ENCODE assay signal across 9 cellular contexts in the genomic region with DNA sequence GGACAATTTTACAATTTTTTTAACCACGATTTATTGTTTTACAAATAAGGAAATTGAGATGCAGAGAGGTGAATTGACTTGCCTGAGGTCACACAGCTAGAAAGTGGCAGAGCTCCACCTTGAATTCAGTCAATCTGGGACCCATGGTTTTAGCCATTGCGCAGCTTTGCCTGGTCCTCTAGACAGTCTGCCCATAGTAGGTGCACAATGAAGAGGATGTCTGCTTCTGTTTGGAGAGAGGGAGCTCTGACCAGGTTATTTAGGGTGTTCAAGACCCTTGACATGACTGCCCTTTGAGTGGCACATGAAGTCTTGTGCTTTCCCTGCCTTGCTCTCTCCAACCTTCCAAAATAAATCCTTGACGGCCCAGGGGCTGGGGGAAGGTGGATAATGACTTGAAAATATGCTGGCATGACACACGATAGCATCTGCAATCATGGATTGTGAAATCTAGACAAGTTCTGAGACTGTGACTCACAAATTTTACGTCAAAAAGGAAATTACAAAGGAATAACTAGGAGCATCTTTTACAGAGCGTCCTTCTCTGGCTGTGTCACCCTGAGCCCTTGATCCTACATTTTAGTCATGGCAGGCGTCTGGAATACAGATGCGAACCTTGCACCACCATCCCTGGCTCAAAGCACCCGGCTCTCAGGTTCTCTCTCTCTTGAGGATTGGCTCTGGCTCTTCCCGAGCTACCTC. TPM values are rescaled to one million over a fixed set of nuclear protein-coding genes. Genes with fewer than 3 reads are reported as not detected.
DNase-seq lines count a peak whose midpoint lies in the region; ATAC-seq and TF ChIP-seq lines count a peak whose summit lies in the region.
"Had no signal": no experiment of that assay in that cellular context is flagged by ENCODE, and none has a peak within 500 bp of the region (broad histone marks: within the 10 kb centered on the region; RNA-seq: fewer than 3 reads in every experiment).

No MANE protein-coding gene starts in this region.

- no peaks in the 10 kb centered on the region for H3K36me3 ChIP-seq in HCT116 (ENCODE audit: control insufficient read depth in 1 of 2, insufficient read depth in 2 of 2, low read length in 2 of 2)
- no peaks in the 10 kb centered on the region for H3K36me3 ChIP-seq in SK-N-SH (replicated peaks in 1 of 2; ENCODE audit: control insufficient read depth in 1 of 2, insufficient read depth in 2 of 2, low read length in 1 of 2)
- H3K36me3 ChIP-seq in thoracic aorta = no peaks in the 10 kb centered on the region

- CTCF ChIA-PET in HCT116 (lab: Charles Lee) = no interaction called here
- CTCF ChIA-PET in SK-N-SH (lab: Yijun Ruan, JAX) = interaction anchor here (0.7 to 2.7 kb wide), 4 partner anchors 8 to 50 kb away, joined by 3 to 11 read pairs (median 4); no protein-coding TSS in a partner anchor

- BruUV-seq in HCT116 (replicated peaks; lab: Mats Ljungman, UMichigan) = no TSS peak

- 21% methylated on average over 10 of the region's 10 CpGs for WGBS in SK-N-SH (ENCODE audit: low lambda C conversion rate)

- H3K9me2 ChIP-seq in HCT116 (ENCODE audit: insufficient read depth) (no peaks in the 10 kb centered on the region), SK-N-SH (no peaks in the 10 kb centered on the region)

- TF ChIP-seq CTCF in HCT116 (IDR thresholded peaks at IDR 0.05 in 2 of 3, conservative IDR thresholded peaks at IDR 0.05 in 1 of 3; ENCODE audit: borderline replicate concordance in 1 of 3, insufficient read depth in 1 of 3, low read depth in 2 of 3, low read length in 2 of 3) = no peak
- TF ChIP-seq CTCF in SK-N-SH (IDR thresholded peaks at IDR 0.05) = no peak
- no peak for TF ChIP-seq CTCF in thoracic aorta (IDR thresholded peaks at IDR 0.05)

- DNase-seq in HCT116 (ENCODE audit: low read depth, low spot score) = no peak
- no peak for DNase-seq in SK-N-SH
- DNase-seq in glomerular visceral epithelial cell (ENCODE audit: extremely low spot score) = peak; percentile 72
- DNase-seq in thoracic aorta (ENCODE audit: low spot score) = no peak
- DNase-seq in T-helper 1 cell = no peak
- no peak for DNase-seq in NCI-H345 (lab: John Stamatoyannopoulos, UW)
- DNase-seq: activated B cell treated with CpG ODN at 0.5 μM for 24 hours, NCI-H2107 had no signal

- POLR2A ChIA-PET in HCT116 (lab: Charles Lee) (no interaction called here), SK-N-SH (lab: Yijun Ruan, JAX) (no interaction called here)

- H3K27me3 ChIP-seq in HCT116 (ENCODE audit: insufficient read depth, low read length) = no peaks in the 10 kb centered on the region
- no peaks in the 10 kb centered on the region for H3K27me3 ChIP-seq in SK-N-SH (ENCODE audit: insufficient read depth)
- H3K27me3 ChIP-seq in thoracic aorta (replicated peaks; ENCODE audit: insufficient read depth) = no peaks in the 10 kb centered on the region

- H3K9ac ChIP-seq in HCT116 (ENCODE audit: low read length) (no peak overlapping the region), SK-N-SH (peak overlapping the region; percentile 55; the same call in 1 of the 2 replicates)

- H2AFZ ChIP-seq in HCT116 (ENCODE audit: low read depth, low read length, poor library complexity, severe bottlenecking) (peak overlapping the region; percentile 60), SK-N-SH (ENCODE audit: low read depth) (peak overlapping the region; percentile 47; the same call in 1 of the 2 replicates)

- TF ChIP-seq POLR2A in HCT116 (IDR thresholded peaks at IDR 0.05; ENCODE audit: borderline replicate concordance, extremely low read depth, insufficient read depth, insufficient read length) = no peak

- intact Hi-C loops in HCT116 (cut with micrococcal nuclease) = no loop called here

- TF ChIP-seq RAD21 in HCT116 (IDR thresholded peaks at IDR 0.05; ENCODE audit: low read depth) = no peak
- TF ChIP-seq RAD21 in SK-N-SH (IDR thresholded peaks at IDR 0.05; ENCODE audit: low read length) = no peak

- H3F3A ChIP-seq in SK-N-SH (replicated peaks; ENCODE audit: insufficient read depth) = peaks cover 25% of the 10 kb centered on the region

- H3K27ac ChIP-seq in HCT116 (ENCODE audit: low read depth, low read length) = no peak overlapping the region
- H3K27ac ChIP-seq in SK-N-SH (ENCODE audit: low read depth in 2 of 2, low read length in 1 of 2) = peak overlapping the region in 1 of 2 experiments; percentile 90; a peak in 2 of 4 replicates
- H3K27ac ChIP-seq in thoracic aorta = no peak overlapping the region

- TF ChIP-seq EP300 in SK-N-SH (IDR thresholded peaks at IDR 0.05; ENCODE audit: borderline replicate concordance in 1 of 2, low read depth in 1 of 2, low read length in 1 of 2) = peak in 1 of 2 experiments; percentile 81; a peak in 1 of 4 replicates

- H3K4me2 ChIP-seq in HCT116 (ENCODE audit: low read length) = peak overlapping the region; percentile 41
- H3K4me2 ChIP-seq in SK-N-SH = peak overlapping the region; percentile 36

- H3K9me3 ChIP-seq in HCT116 (ENCODE audit: control insufficient read depth in 1 of 2, insufficient read depth in 1 of 2, low read depth in 1 of 2, low read length in 2 of 2) (no peaks in the 10 kb centered on the region), SK-N-SH (no peaks in the 10 kb centered on the region), thoracic aorta (no peaks in the 10 kb centered on the region)

- H4K20me1 ChIP-seq in HCT116 (ENCODE audit: insufficient read depth) = no peaks in the 10 kb centered on the region
- no peaks in the 10 kb centered on the region for H4K20me1 ChIP-seq in SK-N-SH (ENCODE audit: insufficient read depth)

- H3K4me3 ChIP-seq in HCT116 (replicated peaks in 1 of 2; ENCODE audit: low read depth in 1 of 2, low read length in 2 of 2) (no peak overlapping the region), SK-N-SH (ENCODE audit: low read depth in 2 of 2, low read length in 1 of 2) (no peak overlapping the region), thoracic aorta (no peak overlapping the region)

- peak; percentile 26; the same call in 1 of the 2 replicates for ATAC-seq in HCT116
- peak; percentile 44 for ATAC-seq in thoracic aorta (ENCODE audit: insufficient number of reproducible peaks, low FRiP score, low read depth)
- no peak for ATAC-seq in GM18870 (IDR thresholded peaks at IDR 0.05; ENCODE audit: unreplicated experiment)

- H3K79me2 ChIP-seq in HCT116 (ENCODE audit: insufficient read depth, low read length) (no peaks in the 10 kb centered on the region), SK-N-SH (ENCODE audit: insufficient read depth) (peaks cover 7% of the 10 kb centered on the region; the same call in 1 of the 2 replicates)

- H3K4me1 ChIP-seq in HCT116 (ENCODE audit: control insufficient read depth in 1 of 2, insufficient read depth in 2 of 2, low read length in 2 of 2) = peaks cover 5 to 9% of the 10 kb centered on the region in 2 experiments; a peak in 3 of 4 replicates
- H3K4me1 ChIP-seq in SK-N-SH (ENCODE audit: control insufficient read depth in 1 of 2, insufficient read depth in 2 of 2, low read depth in 1 of 2, low read length in 1 of 2) = peaks cover 8 to 15% of the 10 kb centered on the region in 2 experiments; a peak in 2 of 4 replicates
- peaks cover 0 to 9% of the 10 kb centered on the region in 2 donors for H3K4me1 ChIP-seq in thoracic aorta (ENCODE audit: control insufficient read depth in 1 of 2, low read depth in 2 of 2)

- RAD21 ChIA-PET in HCT116 (lab: Charles Lee; ENCODE audit: low non-redundant PET in 1 of 2, low total read pairs in 2 of 2, uncharacterized antibody in 2 of 2, unreplicated experiment in 2 of 2) = no interaction called here

TF ChIP-seq in HCT116, 20 proteins besides CTCF, POLR2A, EP300 and RAD21:
- TF ChIP-seq CEBPB (IDR thresholded peaks at IDR 0.05; ENCODE audit: low read depth) = peak; percentile 88
- TF ChIP-seq SIN3A (IDR thresholded peaks at IDR 0.05; ENCODE audit: low read depth) = no peak
- TF ChIP-seq FOSL1 (IDR thresholded peaks at IDR 0.05; ENCODE audit: low read depth) = 0 out of 2 replicates have a peak, but pooled peaks have one; percentile 10

TF ChIP-seq in SK-N-SH, 30 proteins besides CTCF, POLR2A, EP300 and RAD21 (continues in another document):
- TF ChIP-seq, protein P1, sequence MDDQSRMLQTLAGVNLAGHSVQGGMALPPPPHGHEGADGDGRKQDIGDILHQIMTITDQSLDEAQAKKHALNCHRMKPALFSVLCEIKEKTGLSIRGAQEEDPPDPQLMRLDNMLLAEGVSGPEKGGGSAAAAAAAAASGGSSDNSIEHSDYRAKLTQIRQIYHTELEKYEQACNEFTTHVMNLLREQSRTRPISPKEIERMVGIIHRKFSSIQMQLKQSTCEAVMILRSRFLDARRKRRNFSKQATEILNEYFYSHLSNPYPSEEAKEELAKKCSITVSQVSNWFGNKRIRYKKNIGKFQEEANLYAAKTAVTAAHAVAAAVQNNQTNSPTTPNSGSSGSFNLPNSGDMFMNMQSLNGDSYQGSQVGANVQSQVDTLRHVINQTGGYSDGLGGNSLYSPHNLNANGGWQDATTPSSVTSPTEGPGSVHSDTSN (IDR thresholded peaks at IDR 0.05) = peak; percentile 81
- TF ChIP-seq YY1 (IDR thresholded peaks at IDR 0.05; ENCODE audit: low read depth) (peak; percentile 61; the same call in 1 of the 2 replicates), FOSL2 (IDR thresholded peaks at IDR 0.05; ENCODE audit: borderline replicate concordance, low read depth) (peak; percentile 81), MEF2A (IDR thresholded peaks at IDR 0.05; ENCODE audit: borderline replicate concordance, low read depth) (no peak), POLR2AphosphoS5 (IDR thresholded peaks at IDR 0.05; ENCODE audit: low read depth, low read length) (peak; percentile 75; the same call in 1 of the 2 replicates), ELF1 (IDR thresholded peaks at IDR 0.05) (no peak)

RNA-seq across cellular contexts. Expression of a gene that starts 26.2 kb away (rescaled TPM):
- total RNA-seq in HCT116 (2021; ENCODE audit: unreplicated experiment) (183 TPM), thoracic aorta (100 to 1,000 TPM; 309 to 692 TPM)
- 116 and 167 TPM in 2 replicates for polyA plus RNA-seq in HCT116 (2012)
- polyA plus RNA-seq in SK-N-SH (2012; rRNA removed) = 394 and 504 TPM in 2 replicates
- 247 and 268 TPM in 2 replicates for polyA plus RNA-seq in SK-N-SH (2012; cell fraction: cytosol; rRNA removed)
- 1,333 and 1,662 TPM in 2 replicates for polyA plus RNA-seq in SK-N-SH (2012; cell fraction: nucleus; rRNA removed)

RNA-seq across cellular contexts. Expression of a gene that starts 54.4 kb away (rescaled TPM):
- total RNA-seq in HCT116 (2021; ENCODE audit: unreplicated experiment) (16.3 TPM), thoracic aorta (under 1 TPM; 0.14 to 0.35 TPM)
- 4.0 and 5.3 TPM in 2 replicates for polyA plus RNA-seq in HCT116 (2012)
- polyA plus RNA-seq in SK-N-SH (2012; rRNA removed) = 0.43 and 0.44 TPM in 2 replicates
- 0.30 and 0.47 TPM in 2 replicates for polyA plus RNA-seq in SK-N-SH (2012; cell fraction: cytosol; rRNA removed)
- 1.1 and 1.7 TPM in 2 replicates for polyA plus RNA-seq in SK-N-SH (2012; cell fraction: nucleus; rRNA removed)

Comparison
In these comparisons a context has a peak if more than half of its experiments do, and no peak if none do; other contexts are left out.
1. RNA of a gene that starts 54.4 kb away (total RNA-seq): 16.3 TPM in HCT116 (single experiment); 0.14 to 0.35 TPM in thoracic aorta; every median in the first group is over 10 times any median in the second.